In genomic region chr1:219138747-219139146, GRCh38 we compare ENCODE assay signal across 14 cellular contexts.
"Had no signal": no experiment of that assay in that cellular context is flagged by ENCODE, and none has a peak within 500 bp of the region (broad histone marks: within the 10 kb centered on the region; RNA-seq: fewer than 3 reads in every experiment).

No MANE protein-coding gene starts in this region.

- H3K4me3 ChIP-seq: cardiac muscle cell, heart left ventricle, left lung, prostate gland, right lobe of liver, spleen, transverse colon had no signal

- ATAC-seq: heart left ventricle; left lung; right lobe of liver; stimulated activated naive B cell treated with anti-CD40 and anti-IgM and Interleukin-4, amounts not matched to agents 10 μg/mL and 1 μg/mL and 100 μg/mL, for 72 hours had no signal

- DNase-seq: activated B cell treated with CpG ODN at 0.5 μM for 24 hours; activated CD4-positive, alpha-beta T cell treated with anti-CD3 and anti-CD28 coated beads, Interleukin-2, amount 10 ng/mL, durations not matched to agents 24 days and 14 days; activated naive CD4-positive, alpha-beta T cell treated with Interleukin-2 at 50 U/mL for 16 hours; heart left ventricle; left lung; nephron progenitor cell; right lobe of liver; spleen; stimulated activated CD4-positive, alpha-beta T cell treated with anti-CD3 and anti-CD28 coated beads, Interleukin-2, amount 100 ng/mL, for 24 hours; stimulated activated naive B cell treated with anti-CD40 and anti-IgM and Interleukin-4, amounts not matched to agents 10 μg/mL and 1 μg/mL and 100 μg/mL, for 72 hours; substantia nigra; transverse colon had no signal
